ENCODE assay signal across 9 cellular contexts in the genomic region with DNA sequence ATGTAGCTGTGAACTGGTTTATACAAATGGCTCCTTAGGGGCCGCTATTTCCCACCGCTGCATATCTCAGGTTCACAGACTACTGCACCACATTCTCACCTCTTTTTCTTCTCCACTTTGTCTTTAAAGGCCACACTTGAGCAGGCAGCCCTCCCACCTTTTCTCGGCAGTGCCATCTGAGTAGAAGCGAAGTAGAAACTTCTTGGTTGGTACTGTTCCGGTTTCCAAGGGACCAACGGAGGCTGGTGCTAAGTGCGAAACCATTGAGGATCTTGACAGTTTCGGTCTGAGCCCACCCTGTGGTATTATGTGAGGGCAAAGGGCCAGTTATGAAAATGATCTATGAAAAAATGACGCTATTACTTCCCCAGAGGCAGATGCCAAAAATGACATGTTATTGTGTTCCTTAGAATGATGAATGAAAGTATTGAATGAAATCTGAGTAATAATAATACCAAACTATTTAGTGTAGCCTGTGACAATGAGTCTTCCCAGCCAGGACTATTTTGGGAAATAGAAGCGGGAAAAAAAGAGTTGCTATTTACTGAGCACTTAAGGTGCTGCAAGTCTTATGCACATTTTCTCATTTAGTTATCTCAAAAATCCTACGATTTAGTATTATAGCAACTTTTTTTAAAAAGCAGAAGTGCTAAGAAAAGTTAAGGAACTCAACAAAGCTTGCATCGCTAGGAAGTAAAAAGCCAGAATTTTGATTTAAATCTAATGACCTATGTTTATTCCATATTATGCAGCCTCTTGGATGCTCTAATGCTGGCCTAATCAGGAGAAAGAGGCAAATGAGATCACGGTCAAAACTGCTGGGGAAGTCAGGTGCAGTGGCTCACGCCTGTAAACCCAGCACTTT. TPM values are rescaled to one million over a fixed set of nuclear protein-coding genes. Genes with fewer than 3 reads are reported as not detected.
DNase-seq lines count a peak whose midpoint lies in the region; ATAC-seq and TF ChIP-seq lines count a peak whose summit lies in the region.
"Had no signal": no experiment of that assay in that cellular context is flagged by ENCODE, and none has a peak within 500 bp of the region (broad histone marks: within the 10 kb centered on the region; RNA-seq: fewer than 3 reads in every experiment).

No MANE protein-coding gene starts in this region.

- peak overlapping the region in 1 of 2 donors; percentile 12 for H3K4me3 ChIP-seq in CD4-positive, alpha-beta memory T cell (ENCODE audit: low read length in 2 of 2)
- no peak overlapping the region for H3K4me3 ChIP-seq in mucosa of descending colon
- H3K4me3 ChIP-seq: lung had no signal

- peaks cover 95% of the 10 kb centered on the region for H3K4me1 ChIP-seq in CD4-positive, alpha-beta memory T cell (ENCODE audit: insufficient read depth, low read length)
- H3K4me1 ChIP-seq in mucosa of descending colon (ENCODE audit: low read depth) = no peaks in the 10 kb centered on the region

- no peaks in the 10 kb centered on the region for H3K27me3 Mint-ChIP-seq in CD4-positive, alpha-beta memory T cell
- H3K27me3 Mint-ChIP-seq in nephron progenitor cell (ENCODE audit: low read depth, poor library complexity) = peaks cover 7% of the 10 kb centered on the region

- peak overlapping the region; percentile 74 for H3K27ac ChIP-seq in CD4-positive, alpha-beta memory T cell (ENCODE audit: low read depth, low read length)

- peak overlapping the region; percentile 88 to 99 (median 98) for H3K27ac Mint-ChIP-seq in CD4-positive, alpha-beta memory T cell
- no peak overlapping the region for H3K27ac Mint-ChIP-seq in nephron progenitor cell

- intact Hi-C loops in CD4-positive, alpha-beta memory T cell (cut with micrococcal nuclease) = loop anchor here (5.0 kb wide), 4 partner anchors 38 to 608 kb away; a partner anchor contains a TSS
- intact Hi-C loops in mucosa of descending colon (cut with DNase I, micrococcal nuclease) = no loop called here

- H3K9me3 ChIP-seq in CD4-positive, alpha-beta memory T cell (ENCODE audit: control insufficient read depth in 1 of 2, low read length in 2 of 2) = peaks cover 0 to 3% of the 10 kb centered on the region in 2 donors
- no peaks in the 10 kb centered on the region for H3K9me3 ChIP-seq in mucosa of descending colon

- CTCF ChIA-PET in CD4-positive, alpha-beta memory T cell (lab: Charles Lee; ENCODE audit: partially characterized antibody) = interaction anchor here (2.4 to 11.0 kb wide), 8 partner anchors 11 to 155 kb away, joined by 12 to 271 read pairs (median 81); a partner anchor contains a TSS

- peak overlapping the region; percentile 52 to 85 (median 72) for H3K4me3 Mint-ChIP-seq in CD4-positive, alpha-beta memory T cell
- H3K4me3 Mint-ChIP-seq in nephron progenitor cell = no peak overlapping the region

- H3K36me3 Mint-ChIP-seq in CD4-positive, alpha-beta memory T cell = peaks cover 3 to 10% of the 10 kb centered on the region in 2 donors
- peaks cover 9% of the 10 kb centered on the region for H3K36me3 Mint-ChIP-seq in nephron progenitor cell (ENCODE audit: low read depth)

- ATAC-seq in GM19397 (IDR thresholded peaks at IDR 0.05; ENCODE audit: unreplicated experiment) (peak; percentile 50), HG03432 (IDR thresholded peaks at IDR 0.05; ENCODE audit: unreplicated experiment) (peak; percentile 57), GM21515 (IDR thresholded peaks at IDR 0.05; ENCODE audit: unreplicated experiment) (no peak), mucosa of descending colon (no peak), left lobe of liver (no peak)

- TF ChIP-seq CTCF in mucosa of descending colon (IDR thresholded peaks at IDR 0.05) (no peak), nephron progenitor cell (IDR thresholded peaks at IDR 0.05) (no peak)

- H3K4me1 Mint-ChIP-seq in CD4-positive, alpha-beta memory T cell = peaks cover 70 to 94% (median 81%) of the 10 kb centered on the region in 4 donors
- H3K4me1 Mint-ChIP-seq in nephron progenitor cell = peaks cover 47% of the 10 kb centered on the region

- POLR2A ChIA-PET in CD4-positive, alpha-beta memory T cell (lab: Charles Lee; ENCODE audit: partially characterized antibody) = interaction anchor here (1.0 to 7.6 kb wide), 14 partner anchors 11 to 249 kb away, joined by 3 to 179 read pairs (median 8); a partner anchor contains a TSS

- no peaks in the 10 kb centered on the region for H3K27me3 ChIP-seq in CD4-positive, alpha-beta memory T cell (ENCODE audit: insufficient read depth, low read length)

- H3K36me3 ChIP-seq in CD4-positive, alpha-beta memory T cell (ENCODE audit: insufficient read depth, low read length) = no peaks in the 10 kb centered on the region
- no peaks in the 10 kb centered on the region for H3K36me3 ChIP-seq in mucosa of descending colon (ENCODE audit: low read depth)

- H3K9me3 Mint-ChIP-seq in CD4-positive, alpha-beta memory T cell = peaks cover 0 to 10% (median 2%) of the 10 kb centered on the region in 8 donors
- H3K9me3 Mint-ChIP-seq in nephron progenitor cell = peaks cover 21% of the 10 kb centered on the region

- peak in 2 of 5 donors; percentile 37 to 60 for DNase-seq in CD4-positive, alpha-beta memory T cell
- peak; percentile 62 for DNase-seq in activated naive CD4-positive, alpha-beta T cell treated with anti-CD3 and anti-CD28 coated beads, Interleukin-2, amount 50 U/mL, for 16 hours
- DNase-seq in mucosa of descending colon (no peak), nephron progenitor cell (no peak), left lobe of liver (ENCODE audit: low spot score) (no peak)

RNA-seq across cellular contexts. Expression of a gene that starts 29.6 kb away (rescaled TPM):
- not detected for total RNA-seq in CD4-positive, alpha-beta memory T cell
- not detected for polyA plus RNA-seq in CD4-positive, alpha-beta memory T cell
- total RNA-seq in mucosa of descending colon (not detected), left lobe of liver (not detected)
- polyA plus RNA-seq: lung had no signal

Comparison
In these comparisons a context has a peak if more than half of its experiments do, and no peak if none do; other contexts are left out.
1. ATAC-seq: peak in GM19397 (single experiment) and HG03432 (single experiment); none in GM21515 (single experiment), mucosa of descending colon (single experiment) and left lobe of liver (single experiment).